Comparison of ENCODE assay signal across 17 cellular contexts in the genomic region with DNA sequence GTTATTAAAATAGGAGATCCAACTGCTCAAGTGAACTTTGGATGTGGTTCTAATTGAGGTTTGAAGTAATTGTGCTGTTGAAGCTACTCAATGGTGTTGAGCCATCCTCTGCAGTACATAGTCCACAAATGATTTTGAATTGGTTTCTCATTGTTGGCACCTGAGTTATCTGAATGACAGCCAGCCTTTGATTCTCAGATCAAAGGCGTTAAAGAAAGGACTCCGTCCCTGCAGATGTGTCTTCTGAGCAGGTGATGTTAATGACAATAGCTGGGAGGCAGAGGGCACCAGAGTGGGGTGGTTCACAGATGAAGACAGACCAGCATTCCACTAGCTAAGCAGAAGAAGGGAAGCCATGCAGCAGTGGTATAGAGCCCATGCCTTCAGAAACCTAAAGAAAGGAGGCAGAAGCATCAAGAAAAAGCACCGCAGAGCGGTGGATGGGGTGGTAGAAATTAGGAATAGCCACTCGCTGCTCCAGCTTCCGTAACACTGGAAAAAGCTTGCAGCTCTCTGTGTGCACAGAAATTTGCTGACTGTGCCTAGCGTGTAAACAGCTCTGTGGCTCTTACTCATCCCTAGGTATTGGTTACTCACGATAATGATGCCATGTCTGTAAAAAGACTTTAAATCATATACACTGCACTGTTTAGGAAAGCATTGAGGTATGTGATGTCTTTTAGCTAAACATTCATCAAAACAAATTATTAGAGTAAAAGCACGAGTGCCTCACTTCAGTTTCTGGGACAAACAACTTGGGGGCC.
DNase-seq lines count a peak whose midpoint lies in the region; ATAC-seq and TF ChIP-seq lines count a peak whose summit lies in the region.
"Had no signal": no experiment of that assay in that cellular context is flagged by ENCODE, and none has a peak within 500 bp of the region (broad histone marks: within the 10 kb centered on the region; RNA-seq: fewer than 3 reads in every experiment).

No MANE protein-coding gene starts in this region.

- no TSS peak for BruUV-seq in PC-3 (replicated peaks; lab: Mats Ljungman, UMichigan)

- no peak for DNase-seq in activated CD4-positive, alpha-beta T cell treated with anti-CD3 and anti-CD28 coated beads for 36 hours
- no peak for DNase-seq in activated CD4-positive, alpha-beta T cell treated with anti-CD3 and anti-CD28 coated beads, Interleukin-2, amount 50 U/mL, for 1 hour
- peak; percentile 82 for DNase-seq in PC-3
- no peak for DNase-seq in esophagus muscularis mucosa (ENCODE audit: extremely low spot score)
- no peak for DNase-seq in stimulated activated effector memory CD8-positive, alpha-beta T cell treated with anti-CD3 and anti-CD28 coated beads, Interleukin-12 subunit alpha, Interleukin-12 subunit beta, amount 100 ng/mL, for 72 hours (ENCODE audit: low spot score in 2 of 2)
- DNase-seq in NCI-H187 (lab: John Stamatoyannopoulos, UW) = no peak
- DNase-seq: 8988T; activated CD4-positive, alpha-beta T cell treated with anti-CD3 and anti-CD28 coated beads, Interleukin-2, amount 50 U/mL, for 48 hours; activated naive CD4-positive, alpha-beta T cell treated with anti-CD3 and anti-CD28 coated beads for 36 hours; Calu3; NCI-H146; NCI-H69; nucleus accumbens had no signal

- H3K9me2 ChIP-seq in PC-3 (replicated peaks; ENCODE audit: low read length) = no peaks in the 10 kb centered on the region

- no peaks in the 10 kb centered on the region for H3K9me3 Mint-ChIP-seq in activated CD4-positive, alpha-beta T cell treated with anti-CD3 and anti-CD28 coated beads for 36 hours (ENCODE audit: low read depth)
- H3K9me3 Mint-ChIP-seq in stimulated activated effector memory CD8-positive, alpha-beta T cell treated with anti-CD3 and anti-CD28 coated beads, Interleukin-12 subunit alpha, Interleukin-12 subunit beta, amount 100 ng/mL, for 72 hours = no peaks in the 10 kb centered on the region
- H3K9me3 Mint-ChIP-seq: activated naive CD4-positive, alpha-beta T cell treated with anti-CD3 and anti-CD28 coated beads for 36 hours; IgD-negative memory B cell had no signal

- H3K4me3 ChIP-seq in PC-3 (ENCODE audit: low read length) (no peak overlapping the region; the same call in 1 of the 2 replicates), esophagus muscularis mucosa (no peak overlapping the region)
- H3K4me3 ChIP-seq: lung had no signal

- H3K4me3 Mint-ChIP-seq in activated CD4-positive, alpha-beta T cell treated with anti-CD3 and anti-CD28 coated beads for 36 hours = no peak overlapping the region
- H3K4me3 Mint-ChIP-seq in stimulated activated effector memory CD8-positive, alpha-beta T cell treated with anti-CD3 and anti-CD28 coated beads, Interleukin-12 subunit alpha, Interleukin-12 subunit beta, amount 100 ng/mL, for 72 hours = no peak overlapping the region
- H3K4me3 Mint-ChIP-seq: activated naive CD4-positive, alpha-beta T cell treated with anti-CD3 and anti-CD28 coated beads for 36 hours; IgD-negative memory B cell had no signal

- H3K4me2 ChIP-seq in PC-3 (ENCODE audit: low read length) = peak overlapping the region; percentile 59

- H3K36me3 ChIP-seq in PC-3 (ENCODE audit: low read depth, low read length) = peaks cover 6% of the 10 kb centered on the region
- peaks cover 0 to 16% (median 11%) of the 10 kb centered on the region in 4 donors for H3K36me3 ChIP-seq in esophagus muscularis mucosa

- no peaks in the 10 kb centered on the region for H3K27me3 Mint-ChIP-seq in activated CD4-positive, alpha-beta T cell treated with anti-CD3 and anti-CD28 coated beads for 36 hours
- H3K27me3 Mint-ChIP-seq: IgD-negative memory B cell had no signal

- H3K4me1 ChIP-seq in PC-3 (ENCODE audit: insufficient read depth, low read length) (peaks cover 14% of the 10 kb centered on the region), esophagus muscularis mucosa (peaks cover 5 to 37% (median 26%) of the 10 kb centered on the region in 4 donors)

- ATAC-seq in activated CD4-positive, alpha-beta T cell treated with anti-CD3 and anti-CD28 coated beads for 36 hours = peak; percentile 49
- ATAC-seq in PC-3 (peak; percentile 99), GM18868 (IDR thresholded peaks at IDR 0.05; ENCODE audit: unreplicated experiment) (no peak), HG03025 (IDR thresholded peaks at IDR 0.05; ENCODE audit: low FRiP score, unreplicated experiment) (no peak)
- ATAC-seq in stimulated activated effector memory CD8-positive, alpha-beta T cell treated with anti-CD3 and anti-CD28 coated beads, Interleukin-12 subunit alpha, Interleukin-12 subunit beta, amount 100 ng/mL, for 72 hours = peak; percentile 71

- TF ChIP-seq POLR2A in esophagus muscularis mucosa (IDR thresholded peaks at IDR 0.05; ENCODE audit: low read depth) = no peak

- no peaks in the 10 kb centered on the region for H3K27me3 ChIP-seq in PC-3 (ENCODE audit: low read length)
- H3K27me3 ChIP-seq in esophagus muscularis mucosa = no peaks in the 10 kb centered on the region

- H3K4me1 Mint-ChIP-seq in activated CD4-positive, alpha-beta T cell treated with anti-CD3 and anti-CD28 coated beads for 36 hours = peaks cover 1% of the 10 kb centered on the region
- peaks cover 2% of the 10 kb centered on the region for H3K4me1 Mint-ChIP-seq in stimulated activated effector memory CD8-positive, alpha-beta T cell treated with anti-CD3 and anti-CD28 coated beads, Interleukin-12 subunit alpha, Interleukin-12 subunit beta, amount 100 ng/mL, for 72 hours

- no peak overlapping the region for H3K27ac Mint-ChIP-seq in activated CD4-positive, alpha-beta T cell treated with anti-CD3 and anti-CD28 coated beads for 36 hours
- H3K27ac Mint-ChIP-seq in stimulated activated effector memory CD8-positive, alpha-beta T cell treated with anti-CD3 and anti-CD28 coated beads, Interleukin-12 subunit alpha, Interleukin-12 subunit beta, amount 100 ng/mL, for 72 hours = no peak overlapping the region
- H3K27ac Mint-ChIP-seq: activated naive CD4-positive, alpha-beta T cell treated with anti-CD3 and anti-CD28 coated beads for 36 hours; IgD-negative memory B cell had no signal

- intact Hi-C loops in activated CD4-positive, alpha-beta T cell treated with anti-CD3 and anti-CD28 coated beads for 36 hours (cut with DNase I, micrococcal nuclease) = no loop called here
- intact Hi-C loops in PC-3 (cut with micrococcal nuclease) = no loop called here
- intact Hi-C loops in esophagus muscularis mucosa (cut with DNase I) = no loop called here

- CTCF ChIA-PET in activated CD4-positive, alpha-beta T cell treated with anti-CD3 and anti-CD28 coated beads for 36 hours (lab: Charles Lee) = interaction anchor here (0.5 to 1.3 kb wide), 3 partner anchors 41 to 161 kb away, joined by 3 to 5 read pairs (median 3); no protein-coding TSS in a partner anchor
- CTCF ChIA-PET in PC-3 (lab: Charles Lee) = interaction anchor here (0.5 to 1.2 kb wide), 3 partner anchors 12 to 88 kb away, joined by 3 to 4 read pairs (median 4); no protein-coding TSS in a partner anchor

- POLR2A ChIA-PET in activated CD4-positive, alpha-beta T cell treated with anti-CD3 and anti-CD28 coated beads for 36 hours (lab: Charles Lee) = no interaction called here
- POLR2A ChIA-PET in PC-3 (lab: Charles Lee; ENCODE audit: unreplicated experiment) = interaction anchor here (0.6 to 0.7 kb wide), 2 partner anchors 12 to 47 kb away, joined by 3 read pairs; no protein-coding TSS in a partner anchor

- TF ChIP-seq EP300 in esophagus muscularis mucosa (IDR thresholded peaks at IDR 0.05) = no peak

- H3K9me3 ChIP-seq in PC-3 (ENCODE audit: low read length) (no peaks in the 10 kb centered on the region), esophagus muscularis mucosa (no peaks in the 10 kb centered on the region)

- H3K27ac ChIP-seq in PC-3 (ENCODE audit: low read length) (peak overlapping the region; percentile 35), esophagus muscularis mucosa (replicated peaks in 1 of 4) (peak overlapping the region; percentile 39 to 66 (median 45))

- WGBS in esophagus muscularis mucosa = 71% methylated on average over 9 of the region's 9 CpGs

- H3K9ac ChIP-seq in PC-3 (ENCODE audit: low read length) = no peak overlapping the region

- peak; percentile 43 for TF ChIP-seq CTCF in PC-3 (conservative IDR thresholded peaks at IDR 0.05; ENCODE audit: low read depth, low read length)
- TF ChIP-seq CTCF in esophagus muscularis mucosa (IDR thresholded peaks at IDR 0.05) = no peak

- H3K79me2 ChIP-seq in PC-3 (ENCODE audit: low read length) = 0 out of 2 replicates have a peak, but pooled peaks cover 4% of the 10 kb centered on the region

- peaks cover 8% of the 10 kb centered on the region for H3K36me3 Mint-ChIP-seq in activated CD4-positive, alpha-beta T cell treated with anti-CD3 and anti-CD28 coated beads for 36 hours (ENCODE audit: low read depth)
- H3K36me3 Mint-ChIP-seq in stimulated activated effector memory CD8-positive, alpha-beta T cell treated with anti-CD3 and anti-CD28 coated beads, Interleukin-12 subunit alpha, Interleukin-12 subunit beta, amount 100 ng/mL, for 72 hours = peaks cover 13% of the 10 kb centered on the region

- H3F3A ChIP-seq in PC-3 (ENCODE audit: low read length, unreplicated experiment) = no peaks in the 10 kb centered on the region

- H4K20me1 ChIP-seq in PC-3 (ENCODE audit: low read length) = no peaks in the 10 kb centered on the region

- no peak overlapping the region for H2AFZ ChIP-seq in PC-3 (ENCODE audit: low read length)

Comparison
In these comparisons a context has a peak if more than half of its experiments do, and no peak if none do; other contexts are left out.
1. ATAC-seq: peak in activated CD4-positive, alpha-beta T cell treated with anti-CD3 and anti-CD28 coated beads for 36 hours (single experiment), PC-3 (single experiment) and stimulated activated effector memory CD8-positive, alpha-beta T cell treated with anti-CD3 and anti-CD28 coated beads, Interleukin-12 subunit alpha, Interleukin-12 subunit beta, amount 100 ng/mL, for 72 hours (single experiment); none in GM18868 (single experiment) and HG03025 (single experiment).